1 cellular context compared by ENCODE assay signal in the genomic region with DNA sequence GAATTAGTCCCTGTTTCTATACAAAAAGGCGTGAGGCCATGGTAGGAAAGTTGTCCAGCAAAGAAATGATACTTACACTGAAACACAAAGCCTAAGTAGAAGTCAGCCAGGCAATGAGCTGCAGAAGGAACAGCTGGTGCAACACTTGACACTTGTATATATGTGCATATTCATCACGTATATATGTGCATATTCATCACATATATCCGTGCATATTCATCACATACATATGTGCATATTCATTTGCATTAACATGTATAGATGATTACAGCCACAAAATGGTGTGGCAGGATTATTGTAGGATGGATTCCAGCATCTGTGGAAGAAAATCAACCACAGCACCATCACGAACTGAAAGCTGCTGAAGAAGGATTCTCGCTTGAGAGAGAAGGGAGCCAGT.
TF ChIP-seq lines count a peak whose summit lies in the region.

No MANE protein-coding gene starts in this region.

TF ChIP-seq in WTC11, 78 proteins besides CTCF, POLR2A, EP300 and RAD21 (continued from another document):
- TF ChIP-seq, protein P1, sequence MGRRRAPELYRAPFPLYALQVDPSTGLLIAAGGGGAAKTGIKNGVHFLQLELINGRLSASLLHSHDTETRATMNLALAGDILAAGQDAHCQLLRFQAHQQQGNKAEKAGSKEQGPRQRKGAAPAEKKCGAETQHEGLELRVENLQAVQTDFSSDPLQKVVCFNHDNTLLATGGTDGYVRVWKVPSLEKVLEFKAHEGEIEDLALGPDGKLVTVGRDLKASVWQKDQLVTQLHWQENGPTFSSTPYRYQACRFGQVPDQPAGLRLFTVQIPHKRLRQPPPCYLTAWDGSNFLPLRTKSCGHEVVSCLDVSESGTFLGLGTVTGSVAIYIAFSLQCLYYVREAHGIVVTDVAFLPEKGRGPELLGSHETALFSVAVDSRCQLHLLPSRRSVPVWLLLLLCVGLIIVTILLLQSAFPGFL (CRISPR knock-in tag; IDR thresholded peaks at IDR 0.05; ENCODE audit: borderline replicate concordance): no peak
- TF ChIP-seq, protein P2, sequence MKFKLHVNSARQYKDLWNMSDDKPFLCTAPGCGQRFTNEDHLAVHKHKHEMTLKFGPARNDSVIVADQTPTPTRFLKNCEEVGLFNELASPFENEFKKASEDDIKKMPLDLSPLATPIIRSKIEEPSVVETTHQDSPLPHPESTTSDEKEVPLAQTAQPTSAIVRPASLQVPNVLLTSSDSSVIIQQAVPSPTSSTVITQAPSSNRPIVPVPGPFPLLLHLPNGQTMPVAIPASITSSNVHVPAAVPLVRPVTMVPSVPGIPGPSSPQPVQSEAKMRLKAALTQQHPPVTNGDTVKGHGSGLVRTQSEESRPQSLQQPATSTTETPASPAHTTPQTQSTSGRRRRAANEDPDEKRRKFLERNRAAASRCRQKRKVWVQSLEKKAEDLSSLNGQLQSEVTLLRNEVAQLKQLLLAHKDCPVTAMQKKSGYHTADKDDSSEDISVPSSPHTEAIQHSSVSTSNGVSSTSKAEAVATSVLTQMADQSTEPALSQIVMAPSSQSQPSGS (CRISPR knock-in tag; IDR thresholded peaks at IDR 0.05; ENCODE audit: borderline replicate concordance, low read depth): no peak
- TF ChIP-seq NR2C2 (CRISPR knock-in tag; IDR thresholded peaks at IDR 0.05) (no peak), JAZF1 (CRISPR knock-in tag; IDR thresholded peaks at IDR 0.05) (no peak), HMGA2 (CRISPR knock-in tag; IDR thresholded peaks at IDR 0.05) (no peak)
